In the genomic region with DNA sequence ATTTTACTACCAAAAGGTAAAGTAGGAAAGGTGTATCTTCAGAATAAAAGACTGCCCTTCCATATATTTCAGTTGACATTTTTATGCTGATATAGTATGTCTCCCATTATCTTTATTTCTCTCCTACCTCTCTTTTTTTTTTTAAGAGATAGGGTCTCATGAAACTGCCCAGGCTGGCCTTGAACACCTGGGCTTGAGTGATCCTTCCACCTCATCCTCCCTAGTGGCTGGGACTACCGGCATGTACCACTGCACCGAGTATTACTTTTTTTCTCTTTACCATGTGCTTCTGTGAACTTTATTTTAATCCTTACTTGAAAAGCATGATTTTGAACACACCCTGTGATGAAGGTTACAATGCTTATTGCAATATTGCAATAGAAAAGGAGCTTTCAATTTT, we compare ENCODE assay signal across 19 cellular contexts. TPM values are rescaled to one million over a fixed set of nuclear protein-coding genes. Genes with fewer than 3 reads are reported as not detected.
DNase-seq lines count a peak whose midpoint lies in the region; ATAC-seq and TF ChIP-seq lines count a peak whose summit lies in the region.
"Had no signal": no experiment of that assay in that cellular context is flagged by ENCODE, and none has a peak within 500 bp of the region (broad histone marks: within the 10 kb centered on the region; RNA-seq: fewer than 3 reads in every experiment).

No MANE protein-coding gene starts in this region.

- no peak overlapping the region for H3K4me3 ChIP-seq in naive thymus-derived CD4-positive, alpha-beta T cell (ENCODE audit: low read length)
- H3K4me3 ChIP-seq in BE2C (ENCODE audit: low read depth, low read length) (no peak overlapping the region), tibial artery (no peak overlapping the region)
- H3K4me3 ChIP-seq: GM23248 had no signal

- H3K9me3 Mint-ChIP-seq in activated naive CD8-positive, alpha-beta T cell (ENCODE audit: low read depth): no peaks in the 10 kb centered on the region
- no peaks in the 10 kb centered on the region for H3K9me3 Mint-ChIP-seq in activated naive CD8-positive, alpha-beta T cell treated with anti-CD3 and anti-CD28 coated beads, Interleukin-2, amount 50 U/mL, for 24 hours
- no peaks in the 10 kb centered on the region for H3K9me3 Mint-ChIP-seq in activated T-helper 17 cell treated with anti-CD3 and anti-CD28 coated beads, Interleukin-2, amount 50 U/mL, for 72 hours
- peaks cover 0 to 9% (median 3%) of the 10 kb centered on the region in 11 donors for H3K9me3 Mint-ChIP-seq in naive thymus-derived CD4-positive, alpha-beta T cell
- H3K9me3 Mint-ChIP-seq: CD8-positive, alpha-beta T cell had no signal

- ATAC-seq in activated naive CD8-positive, alpha-beta T cell treated with anti-CD3 and anti-CD28 coated beads, Interleukin-2, amount 50 U/mL, for 24 hours: no peak
- ATAC-seq in activated T-helper 17 cell treated with anti-CD3 and anti-CD28 coated beads, Interleukin-2, amount 50 U/mL, for 72 hours (replicated peaks): no peak
- ATAC-seq in naive thymus-derived CD4-positive, alpha-beta T cell: no peak
- ATAC-seq: CD8-positive, alpha-beta T cell; HCT116 had no signal

- TF ChIP-seq CTCF in BE2C (IDR thresholded peaks at IDR 0.05; ENCODE audit: low read depth, low read length) (no peak), tibial artery (IDR thresholded peaks at IDR 0.05) (no peak)

- CTCF ChIA-PET in naive thymus-derived CD4-positive, alpha-beta T cell (lab: Charles Lee): no interaction called here

- H3K4me1 ChIP-seq in naive thymus-derived CD4-positive, alpha-beta T cell (ENCODE audit: control insufficient read depth in 2 of 2, insufficient read depth in 2 of 2, low read length in 2 of 2): peaks cover 2 to 8% of the 10 kb centered on the region in 2 donors
- H3K4me1 ChIP-seq in BE2C (no peaks in the 10 kb centered on the region), tibial artery (peaks cover 0 to 58% (median 5%) of the 10 kb centered on the region in 4 donors)
- H3K4me1 ChIP-seq: Caco-2 had no signal

- H3K27me3 ChIP-seq in naive thymus-derived CD4-positive, alpha-beta T cell (ENCODE audit: control insufficient read depth in 2 of 2, insufficient read depth in 2 of 2, low read length in 2 of 2): no peaks in the 10 kb centered on the region
- H3K27me3 ChIP-seq in BE2C (no peaks in the 10 kb centered on the region), tibial artery (no peaks in the 10 kb centered on the region)

- POLR2A ChIA-PET in naive thymus-derived CD4-positive, alpha-beta T cell (lab: Charles Lee): no interaction called here

- peaks cover 59% of the 10 kb centered on the region for H3K4me1 Mint-ChIP-seq in activated naive CD8-positive, alpha-beta T cell (ENCODE audit: low read depth)
- H3K4me1 Mint-ChIP-seq in activated naive CD8-positive, alpha-beta T cell treated with anti-CD3 and anti-CD28 coated beads, Interleukin-2, amount 50 U/mL, for 24 hours: peaks cover 44% of the 10 kb centered on the region
- H3K4me1 Mint-ChIP-seq in activated T-helper 17 cell treated with anti-CD3 and anti-CD28 coated beads, Interleukin-2, amount 50 U/mL, for 72 hours: peaks cover 20% of the 10 kb centered on the region
- H3K4me1 Mint-ChIP-seq in naive thymus-derived CD4-positive, alpha-beta T cell: peaks cover 0 to 77% (median 62%) of the 10 kb centered on the region in 7 donors

- no peak overlapping the region for H3K27ac ChIP-seq in naive thymus-derived CD4-positive, alpha-beta T cell (ENCODE audit: low read depth, low read length)
- no peak overlapping the region for H3K27ac ChIP-seq in tibial artery
- H3K27ac ChIP-seq: 22Rv1, GM23248, KMS-11 had no signal

- no peaks in the 10 kb centered on the region for H3K27me3 Mint-ChIP-seq in activated naive CD8-positive, alpha-beta T cell
- H3K27me3 Mint-ChIP-seq in activated naive CD8-positive, alpha-beta T cell treated with anti-CD3 and anti-CD28 coated beads, Interleukin-2, amount 50 U/mL, for 24 hours: no peaks in the 10 kb centered on the region
- H3K27me3 Mint-ChIP-seq in activated T-helper 17 cell treated with anti-CD3 and anti-CD28 coated beads, Interleukin-2, amount 50 U/mL, for 72 hours: no peaks in the 10 kb centered on the region
- H3K27me3 Mint-ChIP-seq in naive thymus-derived CD4-positive, alpha-beta T cell: no peaks in the 10 kb centered on the region
- H3K27me3 Mint-ChIP-seq: IgD-negative memory B cell had no signal

- no peaks in the 10 kb centered on the region for H3K36me3 ChIP-seq in naive thymus-derived CD4-positive, alpha-beta T cell (ENCODE audit: control insufficient read depth in 2 of 3, insufficient read depth in 3 of 3, low read length in 3 of 3)
- H3K36me3 ChIP-seq in BE2C (no peaks in the 10 kb centered on the region), tibial artery (no peaks in the 10 kb centered on the region)

- H3K9me3 ChIP-seq in naive thymus-derived CD4-positive, alpha-beta T cell (ENCODE audit: control insufficient read depth in 2 of 3, low read length in 3 of 3): no peaks in the 10 kb centered on the region
- no peaks in the 10 kb centered on the region for H3K9me3 ChIP-seq in BE2C
- no peaks in the 10 kb centered on the region for H3K9me3 ChIP-seq in tibial artery
- H3K9me3 ChIP-seq: Caco-2 had no signal

- H3K36me3 Mint-ChIP-seq in activated naive CD8-positive, alpha-beta T cell: peaks cover 7% of the 10 kb centered on the region
- peaks cover 6% of the 10 kb centered on the region for H3K36me3 Mint-ChIP-seq in activated naive CD8-positive, alpha-beta T cell treated with anti-CD3 and anti-CD28 coated beads, Interleukin-2, amount 50 U/mL, for 24 hours (ENCODE audit: low read depth)
- H3K36me3 Mint-ChIP-seq in activated T-helper 17 cell treated with anti-CD3 and anti-CD28 coated beads, Interleukin-2, amount 50 U/mL, for 72 hours (ENCODE audit: low read depth): no peaks in the 10 kb centered on the region
- H3K36me3 Mint-ChIP-seq in naive thymus-derived CD4-positive, alpha-beta T cell: peaks cover 0 to 11% (median 5%) of the 10 kb centered on the region in 5 donors

- peak overlapping the region; percentile 37 for H3K27ac Mint-ChIP-seq in activated naive CD8-positive, alpha-beta T cell
- H3K27ac Mint-ChIP-seq in activated naive CD8-positive, alpha-beta T cell treated with anti-CD3 and anti-CD28 coated beads, Interleukin-2, amount 50 U/mL, for 24 hours: no peak overlapping the region
- peak overlapping the region; percentile 24 for H3K27ac Mint-ChIP-seq in activated T-helper 17 cell treated with anti-CD3 and anti-CD28 coated beads, Interleukin-2, amount 50 U/mL, for 72 hours
- peak overlapping the region in 2 of 9 donors; percentile 0 to 43 for H3K27ac Mint-ChIP-seq in naive thymus-derived CD4-positive, alpha-beta T cell
- H3K27ac Mint-ChIP-seq: CD8-positive, alpha-beta T cell; IgD-negative memory B cell had no signal

- intact Hi-C loops in naive thymus-derived CD4-positive, alpha-beta T cell (cut with micrococcal nuclease): no loop called here
- intact Hi-C loops in tibial artery (cut with DNase I; ENCODE audit: low total_unique reads): no loop called here

- DNase-seq in activated naive CD8-positive, alpha-beta T cell treated with anti-CD3 and anti-CD28 coated beads, Interleukin-2, amount 50 U/mL, for 24 hours: no peak
- DNase-seq in naive thymus-derived CD4-positive, alpha-beta T cell: no peak
- DNase-seq in HPDE6-E6E7 (ENCODE audit: extremely low spot score): no peak
- no peak for DNase-seq in epidermal melanocyte (ENCODE audit: insufficient read length, low spot score)
- no peak for DNase-seq in BE2C
- no peak for DNase-seq in tibial artery
- DNase-seq: AML-193; C1 segment of cervical spinal cord; Caco-2; CD8-positive, alpha-beta T cell; DND-41; GDM1; GM23248 had no signal

- H3K4me3 Mint-ChIP-seq in activated naive CD8-positive, alpha-beta T cell: peak overlapping the region; percentile 8
- H3K4me3 Mint-ChIP-seq in activated naive CD8-positive, alpha-beta T cell treated with anti-CD3 and anti-CD28 coated beads, Interleukin-2, amount 50 U/mL, for 24 hours: no peak overlapping the region
- no peak overlapping the region for H3K4me3 Mint-ChIP-seq in activated T-helper 17 cell treated with anti-CD3 and anti-CD28 coated beads, Interleukin-2, amount 50 U/mL, for 72 hours
- peak overlapping the region in 8 of 10 donors; percentile 3 to 69 (median 38) for H3K4me3 Mint-ChIP-seq in naive thymus-derived CD4-positive, alpha-beta T cell
- H3K4me3 Mint-ChIP-seq: CD8-positive, alpha-beta T cell had no signal

RNA-seq across cellular contexts. Expression of a gene that starts 42.7 kb away (rescaled TPM):
- 10 to 100 TPM; 48.3 to 50.9 TPM for total RNA-seq in activated T-helper 17 cell treated with anti-CD3 and anti-CD28 coated beads, Interleukin-2, amount 50 U/mL, for 72 hours
- total RNA-seq in naive thymus-derived CD4-positive, alpha-beta T cell: 100 to 1,000 TPM in 4 of 5 experiments, 10 to 100 TPM in 1; 68.9 to 123 (median 112) TPM
- polyA plus RNA-seq in naive thymus-derived CD4-positive, alpha-beta T cell: 10 to 100 TPM; 28.2 to 43.0 TPM
- polyA plus RNA-seq in BE2C (2012; ENCODE audit: insufficient read depth, insufficient read length, low read depth): 37.7 TPM

Comparison
In these comparisons a context has a peak if more than half of its experiments do, and no peak if none do; other contexts are left out.
1. H3K4me3 Mint-ChIP-seq: peak in activated naive CD8-positive, alpha-beta T cell (single experiment) and naive thymus-derived CD4-positive, alpha-beta T cell (8 of 10); none in activated naive CD8-positive, alpha-beta T cell treated with anti-CD3 and anti-CD28 coated beads, Interleukin-2, amount 50 U/mL, for 24 hours (single experiment) and activated T-helper 17 cell treated with anti-CD3 and anti-CD28 coated beads, Interleukin-2, amount 50 U/mL, for 72 hours (single experiment).